Comparison of ENCODE assay signal across 10 cellular contexts in genomic region chr13:39417131-39417530, GRCh38.
DNase-seq lines count a peak whose midpoint lies in the region; ATAC-seq, FAIRE-seq and TF ChIP-seq lines count a peak whose summit lies in the region.
"Had no signal": no experiment of that assay in that cellular context is flagged by ENCODE, and none has a peak within 500 bp of the region (broad histone marks: within the 10 kb centered on the region; RNA-seq: fewer than 3 reads in every experiment).

No MANE protein-coding gene starts in this region.

- no peak for TF ChIP-seq EP300 in H1 (IDR thresholded peaks at IDR 0.05; ENCODE audit: borderline replicate concordance in 1 of 2, low read depth in 2 of 2, low read length in 2 of 2)

- no peak overlapping the region for H4K8ac ChIP-seq in H1 (ENCODE audit: extremely low read depth, insufficient read depth, low read length)

- no peaks in the 10 kb centered on the region for H3K9me3 Mint-ChIP-seq in CD14-positive monocyte
- H3K9me3 Mint-ChIP-seq: stimulated activated naive CD8-positive, alpha-beta T cell treated with anti-CD3 and anti-CD28 coated beads, Interleukin-15, amount 100 ng/mL, for 72 hours had no signal

- no peaks in the 10 kb centered on the region for H3K79me2 ChIP-seq in H1 (ENCODE audit: control insufficient read depth in 1 of 2, insufficient read depth in 2 of 2, low read length in 2 of 2)

- H2BK15ac ChIP-seq in H1 (ENCODE audit: low read length) = no peak overlapping the region

- H3K23me2 ChIP-seq in H1 (ENCODE audit: low read depth, low read length) = no peaks in the 10 kb centered on the region; the same call in 1 of the 2 replicates

- no peak overlapping the region for H2BK5ac ChIP-seq in H1 (ENCODE audit: low read depth, low read length)

- no peaks in the 10 kb centered on the region for H4K20me1 ChIP-seq in H1 (replicated peaks in 1 of 2; ENCODE audit: control insufficient read depth in 1 of 2, insufficient read depth in 2 of 2, low read length in 2 of 2)

- no peak overlapping the region for H2BK20ac ChIP-seq in H1 (ENCODE audit: low read length)

- POLR2A ChIA-PET in H1 (lab: Charles Lee; ENCODE audit: partially characterized antibody) = interaction anchor here (0.8 to 1.1 kb wide), 2 partner anchors 185 to 195 kb away, joined by 4 read pairs; partner anchors contain the start of gene LHFPL6

- peaks cover 25% of the 10 kb centered on the region for H3K4me1 Mint-ChIP-seq in CD14-positive monocyte
- H3K4me1 Mint-ChIP-seq: stimulated activated naive CD8-positive, alpha-beta T cell treated with anti-CD3 and anti-CD28 coated beads, Interleukin-15, amount 100 ng/mL, for 72 hours had no signal

- no peak overlapping the region for H2BK120ac ChIP-seq in H1 (replicated peaks; ENCODE audit: low read depth, low read length)

- peak overlapping the region in 1 of 4 experiments; percentile 43; a peak in 1 of 8 replicates for H3K4me3 ChIP-seq in H1 (ENCODE audit: extremely low read depth in 1 of 4, insufficient read depth in 2 of 4, low read depth in 3 of 4, low read length in 4 of 4)

- TF ChIP-seq RAD21 in H1 (IDR thresholded peaks at IDR 0.05 in 1 of 2, conservative IDR thresholded peaks at IDR 0.05 in 1 of 2; ENCODE audit: low read depth in 2 of 2, low read length in 2 of 2) = peak; percentile 62 to 72

- peak; percentile 73 for FAIRE-seq in H1 (lab: Jason Lieb, UNC)

- no peak for TF ChIP-seq POLR2A in H1 (IDR thresholded peaks at IDR 0.05; ENCODE audit: control extremely low read depth in 1 of 2, low read depth in 2 of 2, low read length in 2 of 2)

- no peak overlapping the region for H4K91ac ChIP-seq in H1 (replicated peaks; ENCODE audit: insufficient read length, low read length)

- H3K27ac ChIP-seq in H1 (ENCODE audit: low read depth, low read length) = no peak overlapping the region

- no peaks in the 10 kb centered on the region for H3K36me3 Mint-ChIP-seq in CD14-positive monocyte

- ATAC-seq in HG03571 (IDR thresholded peaks at IDR 0.05; ENCODE audit: unreplicated experiment) (no peak), HG02759 (IDR thresholded peaks at IDR 0.05; ENCODE audit: unreplicated experiment) (no peak), GM19397 (IDR thresholded peaks at IDR 0.05; ENCODE audit: unreplicated experiment) (no peak)
- ATAC-seq: stimulated activated naive CD8-positive, alpha-beta T cell treated with anti-CD3 and anti-CD28 coated beads, Interleukin-15, amount 100 ng/mL, for 72 hours had no signal

- no peak overlapping the region for H2BK12ac ChIP-seq in H1 (ENCODE audit: low read depth, low read length)

- DNase-seq in CD14-positive monocyte (ENCODE audit: low spot score) (no peak), NAMALWA (ENCODE audit: low spot score) (peak; percentile 41), H1 (ENCODE audit: low read depth in 1 of 2, low spot score in 2 of 2) (no peak), midbrain (lab: John Stamatoyannopoulos, UW) (peak; percentile 51), NCI-H345 (lab: John Stamatoyannopoulos, UW) (no peak)
- DNase-seq: activated CD4-positive, CD25-positive, alpha-beta regulatory T cell; stimulated activated naive CD8-positive, alpha-beta T cell treated with anti-CD3 and anti-CD28 coated beads, Interleukin-15, amount 100 ng/mL, for 72 hours had no signal

- 20% methylated on average over 5 of the region's 5 CpGs; no CpG with 5 or more reads in 1 of the 2 experiments for WGBS in H1 (ENCODE audit: extremely low coverage in 1 of 2, insufficient coverage in 1 of 2, insufficient read length in 1 of 2, insufficient replicate concordance in 2 of 2, low coverage in 1 of 2, low lambda C conversion rate in 2 of 2, missing lambda C conversion rate in 1 of 2), 2 experiments

- H3K27me3 ChIP-seq in H1 (replicated peaks in 1 of 4; ENCODE audit: control insufficient read depth in 3 of 4, extremely low read depth in 1 of 4, insufficient read depth in 3 of 4, low read length in 3 of 4) = no peaks in the 10 kb centered on the region

- H3K9me3 ChIP-seq in H1 (ENCODE audit: insufficient read depth in 2 of 2, low read depth in 1 of 2, low read length in 1 of 2) = no peaks in the 10 kb centered on the region

- no peak overlapping the region for H3K14ac ChIP-seq in H1 (ENCODE audit: insufficient read length)

- peak; percentile 10 for TF ChIP-seq CTCF in CD14-positive monocyte (IDR thresholded peaks at IDR 0.05)
- TF ChIP-seq CTCF in H1 (IDR thresholded peaks at IDR 0.05; ENCODE audit: control extremely low read depth in 1 of 3, insufficient read depth in 1 of 3, low read depth in 1 of 3, low read length in 3 of 3) = peak; percentile 29 to 62 (median 57)

- H3K4me1 ChIP-seq in H1 (replicated peaks in 1 of 4; ENCODE audit: control insufficient read depth in 3 of 4, insufficient read depth in 4 of 4, low read length in 3 of 4) = peaks cover 2 to 18% (median 12%) of the 10 kb centered on the region in 4 experiments; a peak in 4 of 7 replicates

- H3K4me3 Mint-ChIP-seq in CD14-positive monocyte = no peak overlapping the region
- H3K4me3 Mint-ChIP-seq: stimulated activated naive CD8-positive, alpha-beta T cell treated with anti-CD3 and anti-CD28 coated beads, Interleukin-15, amount 100 ng/mL, for 72 hours had no signal

- intact Hi-C loops in CD14-positive monocyte (cut with micrococcal nuclease) = loop anchor here in 1 of 2 donors (10.0 kb wide), 1 partner anchor 198 kb away; no protein-coding TSS in a partner anchor

- H2AK5ac ChIP-seq in H1 (ENCODE audit: low read depth, low read length) = no peak overlapping the region

- no peak overlapping the region for H3K27ac Mint-ChIP-seq in CD14-positive monocyte
- H3K27ac Mint-ChIP-seq: stimulated activated naive CD8-positive, alpha-beta T cell treated with anti-CD3 and anti-CD28 coated beads, Interleukin-15, amount 100 ng/mL, for 72 hours had no signal

- no peak overlapping the region for H3K23ac ChIP-seq in H1 (ENCODE audit: insufficient read length)

- no peaks in the 10 kb centered on the region for H3K36me3 ChIP-seq in H1 (ENCODE audit: control insufficient read depth in 2 of 4, insufficient read depth in 4 of 4, low read length in 3 of 4)

- no peaks in the 10 kb centered on the region for H3K27me3 Mint-ChIP-seq in CD14-positive monocyte (ENCODE audit: low read depth in 3 of 3)

- no peak overlapping the region for H4K5ac ChIP-seq in H1 (ENCODE audit: insufficient read length, low read depth, low read length)

- CTCF ChIA-PET in H1 (lab: Charles Lee; ENCODE audit: partially characterized antibody) = interaction anchor here (0.6 to 9.6 kb wide), 37 partner anchors 8 to 275 kb away, joined by 3 to 76 read pairs (median 4); partner anchors contain the start of gene LHFPL6

- no peak overlapping the region for H3K18ac ChIP-seq in H1 (ENCODE audit: extremely low read depth, low read length)

- H3K4me2 ChIP-seq in H1 (ENCODE audit: insufficient read depth in 1 of 2, low read depth in 2 of 2, low read length in 2 of 2) = peak overlapping the region; percentile 23 to 58; a peak in 3 of 4 replicates

- H2AFZ ChIP-seq in H1 (ENCODE audit: low read length) = no peak overlapping the region

- no peak overlapping the region for H3K9ac ChIP-seq in H1 (replicated peaks in 1 of 4; ENCODE audit: extremely low read depth in 1 of 4, low read depth in 3 of 4, low read length in 3 of 4)

- H3K4ac ChIP-seq in H1 (replicated peaks; ENCODE audit: insufficient read length, low read depth, low read length) = no peak overlapping the region

- H3K56ac ChIP-seq in H1 (replicated peaks; ENCODE audit: insufficient read length, low read depth, low read length) = no peak overlapping the region

- no peaks in the 10 kb centered on the region for H3K79me1 ChIP-seq in H1 (ENCODE audit: low read depth, low read length)

TF ChIP-seq in H1, 55 proteins besides CTCF, POLR2A, EP300 and RAD21:
- TF ChIP-seq SP2 (IDR thresholded peaks at IDR 0.05; ENCODE audit: low read length) = no peak
- no peak for TF ChIP-seq MAX (IDR thresholded peaks at IDR 0.05)
- TF ChIP-seq TEAD4 (IDR thresholded peaks at IDR 0.05; ENCODE audit: low read depth, low read length) = 0 out of 2 replicates have a peak, but pooled peaks have one; percentile 33
- TF ChIP-seq SAP30 (IDR thresholded peaks at IDR 0.05; ENCODE audit: insufficient read depth, insufficient replicate concordance, low read length) = no peak
- no peak for TF ChIP-seq SP1 (IDR thresholded peaks at IDR 0.05; ENCODE audit: low read depth, low read length)
- no peak for TF ChIP-seq FOSL1 (IDR thresholded peaks at IDR 0.05; ENCODE audit: insufficient read depth, low read depth, low read length)
- TF ChIP-seq TCF12 (IDR thresholded peaks at IDR 0.05; ENCODE audit: low read depth, low read length) = no peak
- no peak for TF ChIP-seq CREB1 (IDR thresholded peaks at IDR 0.05)
- no peak for TF ChIP-seq USF2 (IDR thresholded peaks at IDR 0.05; ENCODE audit: low read length)
- TF ChIP-seq YY1 (IDR thresholded peaks at IDR 0.05; ENCODE audit: low read depth, low read length) = 0 out of 2 replicates have a peak, but pooled peaks have one; percentile 18

Comparison
In these comparisons a context has a peak if more than half of its experiments do, and no peak if none do; other contexts are left out.
1. DNase-seq: peak in NAMALWA (single experiment) and midbrain (single experiment); none in CD14-positive monocyte (single experiment), H1 (0 of 2) and NCI-H345 (single experiment).